In the genomic region with DNA sequence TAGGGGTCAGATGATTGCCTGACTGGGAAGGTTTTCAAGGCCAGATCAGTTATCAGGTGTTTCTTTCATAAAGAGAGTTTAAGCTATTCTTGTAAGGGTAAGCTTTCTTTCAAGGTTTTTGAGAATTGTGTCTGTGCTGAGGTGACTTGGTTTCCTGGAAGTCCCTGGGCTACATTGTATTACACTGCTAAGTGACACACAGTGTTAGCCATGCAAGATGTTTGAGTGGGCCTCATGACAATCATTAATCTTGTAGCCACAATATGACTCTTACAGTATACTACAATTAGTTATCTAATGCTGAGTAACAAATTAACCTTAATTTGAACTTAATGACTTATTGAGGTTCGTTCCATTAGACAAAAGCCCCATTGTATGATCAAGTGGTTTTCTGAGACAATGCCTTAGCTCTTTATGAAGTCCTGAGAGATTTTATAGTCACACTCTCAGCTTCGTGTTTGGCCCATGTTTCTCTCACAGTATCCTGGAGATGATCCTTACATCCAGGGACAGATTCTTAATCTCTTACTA, we compare ENCODE assay signal across 27 cellular contexts.
"Had no signal": no experiment of that assay in that cellular context is flagged by ENCODE, and none has a peak within 500 bp of the region (broad histone marks: within the 10 kb centered on the region; RNA-seq: fewer than 3 reads in every experiment).

No MANE protein-coding gene starts in this region.

- H3K4me3 ChIP-seq: adrenal gland, SJCRH30 had no signal

- H3K4me1 Mint-ChIP-seq: activated naive CD8-positive, alpha-beta T cell treated with anti-CD3 and anti-CD28 coated beads, Interleukin-2, amount 10 ng/mL, durations not matched to agents 7 days and 5 days had no signal

- H3K36me3 ChIP-seq: adrenal gland, SJCRH30 had no signal

- FAIRE-seq: bronchial epithelial cell had no signal

- DNase-seq: activated CD4-positive, alpha-beta T cell treated with anti-CD3 and anti-CD28 coated beads for 4 hours; activated CD4-positive, alpha-beta T cell treated with anti-CD3 and anti-CD28 coated beads, Interleukin-2, amount 50 U/mL, for 4 hours; activated CD8-positive, alpha-beta memory T cell treated with anti-CD3 and anti-CD28 coated beads, Interleukin-2, amount 50 U/mL, for 48 hours; activated CD8-positive, alpha-beta T cell treated with anti-CD3 and anti-CD28 coated beads, Interleukin-2, amount 10 ng/mL, durations not matched to agents 7 days and 5 days; activated naive CD4-positive, alpha-beta T cell treated with anti-CD3 and anti-CD28 coated beads, Interleukin-2, amount 50 U/mL, for 16 hours; activated naive CD8-positive, alpha-beta T cell treated with anti-CD3 and anti-CD28 coated beads, Interleukin-2, amount 10 ng/mL, durations not matched to agents 7 days and 5 days; activated T-cell treated with anti-CD3 and anti-CD28 coated beads, Interleukin-2, amount 50 U/mL, for 1 hour; adrenal gland; anterior cingulate cortex; central memory CD4-positive, alpha-beta T cell; Kasumi-1; NCI-H1048; NCI-H146; NCI-H187 treated with DMSO at 0.1 percent for 48 hours; NCI-H2081 treated with DMSO at 0.1 percent for 48 hours; NCI-H2171; NCI-H2227 treated with DMSO at 0.1 percent for 48 hours; NK-92 treated with Interleukin-12 subunit alpha and Interleukin-12 subunit beta, amount 100 ng/mL, for 24 hours; OCI-M1; Right ventricle myocardium superior; SJCRH30; SK-N-SH; T-helper 1 cell had no signal

- H3K27me3 ChIP-seq: adrenal gland, SJCRH30 had no signal

- H3K9me3 ChIP-seq: adrenal gland, SK-N-SH had no signal

- H3K36me3 Mint-ChIP-seq: activated naive CD8-positive, alpha-beta T cell treated with anti-CD3 and anti-CD28 coated beads, Interleukin-2, amount 10 ng/mL, durations not matched to agents 7 days and 5 days had no signal

- H3K27ac Mint-ChIP-seq: activated CD8-positive, alpha-beta T cell treated with anti-CD3 and anti-CD28 coated beads, Interleukin-2, amount 10 ng/mL, durations not matched to agents 7 days and 5 days; activated naive CD8-positive, alpha-beta T cell treated with anti-CD3 and anti-CD28 coated beads, Interleukin-2, amount 10 ng/mL, durations not matched to agents 7 days and 5 days had no signal

- H3K4me1 ChIP-seq: adrenal gland, SJCRH30 had no signal

- H3K9ac ChIP-seq: SK-N-SH had no signal

- H3K4me2 ChIP-seq: SK-N-SH had no signal

- H3K4me3 Mint-ChIP-seq: activated CD8-positive, alpha-beta T cell treated with anti-CD3 and anti-CD28 coated beads, Interleukin-2, amount 10 ng/mL, durations not matched to agents 7 days and 5 days; activated naive CD8-positive, alpha-beta T cell treated with anti-CD3 and anti-CD28 coated beads, Interleukin-2, amount 10 ng/mL, durations not matched to agents 7 days and 5 days had no signal

- H3K9me3 Mint-ChIP-seq: activated naive CD8-positive, alpha-beta T cell treated with anti-CD3 and anti-CD28 coated beads, Interleukin-2, amount 10 ng/mL, durations not matched to agents 7 days and 5 days had no signal

- ATAC-seq: activated CD4-positive, CD25-positive, alpha-beta regulatory T cell treated with anti-CD3 and anti-CD28 coated beads, Interleukin-2, amount 50 U/mL, for 24 hours; activated CD8-positive, alpha-beta T cell treated with anti-CD3 and anti-CD28 coated beads, Interleukin-2, amount 10 ng/mL, durations not matched to agents 7 days and 5 days; Panc1 had no signal

- H3K27ac ChIP-seq: adrenal gland, RWPE1, SJCRH30 had no signal
